Comparison of ENCODE assay signal across 5 cellular contexts in genomic region chr4:31660916-31661315, GRCh38.
"Had no signal": no experiment of that assay in that cellular context is flagged by ENCODE, and none has a peak within 500 bp of the region (broad histone marks: within the 10 kb centered on the region; RNA-seq: fewer than 3 reads in every experiment).

No MANE protein-coding gene starts in this region.

- ATAC-seq: GM23338, HepG2 had no signal

- DNase-seq: H9, HCEC 1CT, KBM-7 had no signal

- H3K4me3 ChIP-seq: GM23338 had no signal
